In genomic region chr17:76671123-76671911, GRCh38 we compare ENCODE assay signal across 8 cellular contexts. TPM values are rescaled to one million over a fixed set of nuclear protein-coding genes. Genes with fewer than 3 reads are reported as not detected.
DNase-seq lines count a peak whose midpoint lies in the region; ATAC-seq lines count a peak whose summit lies in the region.

No MANE protein-coding gene starts in this region.

- peak overlapping the region; percentile 92 to 96 for H3K27ac Mint-ChIP-seq in effector memory CD8-positive, alpha-beta T cell

- DNase-seq in COLO829 (ENCODE audit: low spot score) (peak; percentile 99), HT1080 (ENCODE audit: low read depth) (peak; percentile 99), NOMO-1 (lab: John Stamatoyannopoulos, UW; ENCODE audit: unreplicated experiment in 2 of 2) (peak; percentile 98 to 99), medulla oblongata (ENCODE audit: extremely low spot score) (peak; percentile 100)
- peak; percentile 94 to 96 (median 95) for DNase-seq in activated CD8-positive, alpha-beta memory T cell treated with anti-CD3 and anti-CD28 coated beads for 48 hours (ENCODE audit: low read depth in 2 of 3, low spot score in 2 of 3)
- DNase-seq in effector memory CD8-positive, alpha-beta T cell: peak; percentile 97 to 99 (median 98)
- peak; percentile 99 for DNase-seq in stimulated activated CD4-positive, alpha-beta T cell treated with anti-CD3 and anti-CD28 coated beads, TNF-alpha, amount 100 ng/mL, for 48 hours (ENCODE audit: low read depth in 3 of 3)

- peaks cover 0 to 10% of the 10 kb centered on the region in 2 donors for H3K27me3 Mint-ChIP-seq in effector memory CD8-positive, alpha-beta T cell

- ATAC-seq in GM21367 (IDR thresholded peaks at IDR 0.05; ENCODE audit: unreplicated experiment): peak; percentile 92
- ATAC-seq in effector memory CD8-positive, alpha-beta T cell (replicated peaks): peak; percentile 98

- peak overlapping the region; percentile 86 to 90 for H3K4me3 Mint-ChIP-seq in effector memory CD8-positive, alpha-beta T cell

- H3K4me1 Mint-ChIP-seq in effector memory CD8-positive, alpha-beta T cell (ENCODE audit: low read depth in 2 of 2): peaks cover 17 to 23% of the 10 kb centered on the region in 2 donors

- H3K9me3 Mint-ChIP-seq in effector memory CD8-positive, alpha-beta T cell: no peaks in the 10 kb centered on the region

- peaks cover 16% of the 10 kb centered on the region for H3K36me3 Mint-ChIP-seq in effector memory CD8-positive, alpha-beta T cell (ENCODE audit: insufficient read depth)

RNA-seq across cellular contexts. Expression of gene ST6GALNAC1, which starts 27.8 kb away (rescaled TPM):
- not detected in 2 replicates for total RNA-seq in HT1080 (2014; rRNA removed; shearing (Covaris generic))
- polyA plus RNA-seq in HT1080 (2015; cell fraction: cytosol; rRNA removed): 0.03 and 0.08 TPM in 2 replicates
- 0.34 TPM in 1 of 2 replicates, not detected in the other for polyA plus RNA-seq in HT1080 (2015; cell fraction: nucleus; rRNA removed)

RNA-seq across cellular contexts. Expression of gene MXRA7, which starts 39.4 kb away (rescaled TPM):
- 77.4 and 105 TPM in 2 replicates for total RNA-seq in HT1080 (2014; rRNA removed; shearing (Covaris generic))
- 169 and 176 TPM in 2 replicates for polyA plus RNA-seq in HT1080 (2015; cell fraction: cytosol; rRNA removed)
- polyA plus RNA-seq in HT1080 (2015; cell fraction: nucleus; rRNA removed): 66.3 and 68.0 TPM in 2 replicates

RNA-seq across cellular contexts. Expression of gene JMJD6, which starts 55.1 kb away (rescaled TPM):
- 27.9 and 30.8 TPM in 2 replicates for total RNA-seq in HT1080 (2014; rRNA removed; shearing (Covaris generic))
- 25.0 and 25.6 TPM in 2 replicates for polyA plus RNA-seq in HT1080 (2015; cell fraction: cytosol; rRNA removed)
- 29.5 and 31.5 TPM in 2 replicates for polyA plus RNA-seq in HT1080 (2015; cell fraction: nucleus; rRNA removed)

RNA-seq across cellular contexts. Expression of gene METTL23, which starts 55.3 kb away (rescaled TPM):
- total RNA-seq in HT1080 (2014; rRNA removed; shearing (Covaris generic)): 43.8 and 45.0 TPM in 2 replicates
- polyA plus RNA-seq in HT1080 (2015; cell fraction: cytosol; rRNA removed): 63.6 and 69.4 TPM in 2 replicates
- polyA plus RNA-seq in HT1080 (2015; cell fraction: nucleus; rRNA removed): 68.9 and 71.6 TPM in 2 replicates

Comparison
In these comparisons a context has a peak if more than half of its experiments do, and no peak if none do; other contexts are left out.
1. Peak in every context shown above with its lines: DNase-seq and ATAC-seq.